ENCODE assay signal across 21 cellular contexts in genomic region chr3:146528954-146529353, GRCh38. TPM values are rescaled to one million over a fixed set of nuclear protein-coding genes. Genes with fewer than 3 reads are reported as not detected.
"Had no signal": no experiment of that assay in that cellular context is flagged by ENCODE, and none has a peak within 500 bp of the region (broad histone marks: within the 10 kb centered on the region; RNA-seq: fewer than 3 reads in every experiment).

No MANE protein-coding gene starts in this region.

- H3K9me3 ChIP-seq: lower lobe of right lung, sigmoid colon, suprapubic skin had no signal

- H3K4me3 Mint-ChIP-seq: activated CD4-positive, alpha-beta memory T cell treated with anti-CD3 and anti-CD28 coated beads for 36 hours; activated naive CD8-positive, alpha-beta T cell treated with anti-CD3 and anti-CD28 coated beads, Interleukin-2, amount 10 ng/mL, durations not matched to agents 7 days and 5 days; activated T-cell treated with anti-CD3 and anti-CD28 coated beads, Interleukin-2, amount 50 U/mL, for 72 hours; naive B cell; type B pancreatic cell had no signal

- H3K27me3 ChIP-seq: cardiac muscle cell, sigmoid colon, suprapubic skin had no signal

- H3K27ac Mint-ChIP-seq: activated CD4-positive, alpha-beta memory T cell treated with anti-CD3 and anti-CD28 coated beads for 36 hours; activated naive CD8-positive, alpha-beta T cell treated with anti-CD3 and anti-CD28 coated beads, Interleukin-2, amount 10 ng/mL, durations not matched to agents 7 days and 5 days; activated T-cell treated with anti-CD3 and anti-CD28 coated beads, Interleukin-2, amount 50 U/mL, for 72 hours; type B pancreatic cell had no signal

- H3K4me3 ChIP-seq: cardiac muscle cell, lower lobe of right lung, sigmoid colon, suprapubic skin had no signal

- DNase-seq: activated CD4-positive, alpha-beta memory T cell treated with anti-CD3 and anti-CD28 coated beads for 36 hours; activated CD4-positive, CD25-positive, alpha-beta regulatory T cell treated with anti-CD3 and anti-CD28 coated beads, Interleukin-2, amount 50 U/mL, for 72 hours; activated gamma-delta T cell treated with Interleukin-2 at 50 U/mL for 16 hours; activated naive CD8-positive, alpha-beta T cell treated with anti-CD3 and anti-CD28 coated beads, Interleukin-2, amount 10 ng/mL, durations not matched to agents 7 days and 5 days; activated T-cell treated with anti-CD3 and anti-CD28 coated beads, Interleukin-2, amount 50 U/mL, for 72 hours; anterior cingulate cortex; hippocampal formation; kidney glomerular epithelial cell; lower lobe of right lung; midbrain; naive B cell; sigmoid colon; stimulated activated CD4-positive, alpha-beta T cell treated with anti-CD3 and anti-CD28 coated beads, Interleukin-2, amount 100 ng/mL, for 48 hours; stimulated activated naive CD4-positive, alpha-beta T cell treated with Interleukin-2 at 50 U/mL for 16 hours; SW 1271; T-helper 9 cell had no signal

- ATAC-seq: activated T-cell treated with anti-CD3 and anti-CD28 coated beads, Interleukin-2, amount 50 U/mL, for 72 hours; lower lobe of right lung had no signal

- H3K27me3 Mint-ChIP-seq: activated CD4-positive, alpha-beta memory T cell treated with anti-CD3 and anti-CD28 coated beads for 36 hours; activated naive CD8-positive, alpha-beta T cell treated with anti-CD3 and anti-CD28 coated beads, Interleukin-2, amount 10 ng/mL, durations not matched to agents 7 days and 5 days; naive B cell; type B pancreatic cell had no signal

- H3K27ac ChIP-seq: cardiac muscle cell, lower lobe of right lung, sigmoid colon, suprapubic skin had no signal

- H3K4me1 Mint-ChIP-seq: naive B cell had no signal

- H3K9me3 Mint-ChIP-seq: activated CD4-positive, alpha-beta memory T cell treated with anti-CD3 and anti-CD28 coated beads for 36 hours; activated naive CD8-positive, alpha-beta T cell treated with anti-CD3 and anti-CD28 coated beads, Interleukin-2, amount 10 ng/mL, durations not matched to agents 7 days and 5 days; activated T-cell treated with anti-CD3 and anti-CD28 coated beads, Interleukin-2, amount 50 U/mL, for 72 hours; naive B cell; type B pancreatic cell had no signal

- H3K4me1 ChIP-seq: lower lobe of right lung, suprapubic skin had no signal

RNA-seq across cellular contexts. Expression of gene PLSCR2, which starts 59.6 kb away (rescaled TPM):
- total RNA-seq: activated CD4-positive, alpha-beta memory T cell treated with anti-CD3 and anti-CD28 coated beads for 36 hours; activated naive CD8-positive, alpha-beta T cell treated with anti-CD3 and anti-CD28 coated beads, Interleukin-2, amount 10 ng/mL, durations not matched to agents 7 days and 5 days; cardiac muscle cell; glomerular endothelial cell; pulmonary artery endothelial cell; sigmoid colon; suprapubic skin had no signal
- polyA plus RNA-seq: cardiac muscle cell had no signal
